ENCODE assay signal across 1 cellular context in genomic region chr20:32483351-32484220, GRCh38.
TF ChIP-seq lines count a peak whose summit lies in the region.

No MANE protein-coding gene starts in this region.

TF ChIP-seq in HepG2, 621 proteins besides CTCF, POLR2A, EP300 and RAD21 (continued from another document and continues in another):
- 0 out of 2 replicates have a peak, but pooled peaks have one; percentile 22 for TF ChIP-seq PRDM4 (CRISPR knock-in tag; IDR thresholded peaks at IDR 0.05; ENCODE audit: borderline replicate concordance)
- TF ChIP-seq ZNF549 (CRISPR knock-in tag; IDR thresholded peaks at IDR 0.05) = no peak
- no peak for TF ChIP-seq ATF5 (CRISPR knock-in tag; IDR thresholded peaks at IDR 0.05; ENCODE audit: low read depth)
- TF ChIP-seq ZNF879 (CRISPR knock-in tag; IDR thresholded peaks at IDR 0.05) = no peak
- TF ChIP-seq HMGXB3 (CRISPR knock-in tag; IDR thresholded peaks at IDR 0.05; ENCODE audit: borderline replicate concordance) = peak; percentile 78; the same call in 1 of the 2 replicates
- TF ChIP-seq MBD4 (IDR thresholded peaks at IDR 0.05; ENCODE audit: borderline replicate concordance, low read length) = no peak
- peak; percentile 62; the same call in 1 of the 2 replicates for TF ChIP-seq PRDM10 (CRISPR knock-in tag; IDR thresholded peaks at IDR 0.05; ENCODE audit: low read depth)
- no peak; the same call in 1 of the 2 replicates for TF ChIP-seq ZBTB38 (CRISPR knock-in tag; IDR thresholded peaks at IDR 0.05)
- TF ChIP-seq HOXA7 (CRISPR knock-in tag; IDR thresholded peaks at IDR 0.05) = no peak
- TF ChIP-seq PLRG1 (conservative IDR thresholded peaks at IDR 0.05) = no peak
- TF ChIP-seq KIAA2018 (CRISPR knock-in tag; IDR thresholded peaks at IDR 0.05; ENCODE audit: borderline replicate concordance) = no peak
- TF ChIP-seq TBX3 (IDR thresholded peaks at IDR 0.05; ENCODE audit: borderline replicate concordance) = no peak
- 0 out of 2 replicates have a peak, but pooled peaks have one; percentile 12 for TF ChIP-seq FOSL1 (CRISPR knock-in tag; IDR thresholded peaks at IDR 0.05; ENCODE audit: borderline replicate concordance)
- TF ChIP-seq ELK4 (CRISPR knock-in tag; IDR thresholded peaks at IDR 0.05; ENCODE audit: borderline replicate concordance) = no peak
- TF ChIP-seq HNF1B (CRISPR knock-in tag; IDR thresholded peaks at IDR 0.05) = no peak
- TF ChIP-seq ZNF251 (CRISPR knock-in tag; IDR thresholded peaks at IDR 0.05) = no peak
- peak; percentile 38; the same call in 1 of the 2 replicates for TF ChIP-seq ELF1 (CRISPR knock-in tag; IDR thresholded peaks at IDR 0.05)
- peak; percentile 75; the same call in 1 of the 2 replicates for TF ChIP-seq KLF11 (CRISPR knock-in tag; IDR thresholded peaks at IDR 0.05)
- TF ChIP-seq SNAI1 (CRISPR knock-in tag; IDR thresholded peaks at IDR 0.05; ENCODE audit: borderline replicate concordance) = 0 out of 2 replicates have a peak, but pooled peaks have one; percentile 70
- no peak for TF ChIP-seq ZSCAN5A (CRISPR knock-in tag; IDR thresholded peaks at IDR 0.05; ENCODE audit: borderline replicate concordance)
- 0 out of 2 replicates have a peak, but pooled peaks have one; percentile 37 for TF ChIP-seq DZIP1 (CRISPR knock-in tag; IDR thresholded peaks at IDR 0.05)
